ENCODE assay signal across 1 cellular context in genomic region chr2:75238670-75239330, GRCh38.
A peak's percentile ranks its signal among the peaks of the same experiment; 100 is the strongest.
TF ChIP-seq lines count a peak whose summit lies in the region.

No MANE protein-coding gene starts in this region.

TF ChIP-seq in K562, 482 proteins besides CTCF, POLR2A, EP300 and RAD21:
- TF ChIP-seq HES1 (IDR thresholded peaks at IDR 0.05; ENCODE audit: low read depth) (no peak), PHF20 (IDR thresholded peaks at IDR 0.05; ENCODE audit: partially characterized antibody) (no peak), PHF8 (IDR thresholded peaks at IDR 0.05; ENCODE audit: borderline replicate concordance, low read length) (no peak), NCOA4 (IDR thresholded peaks at IDR 0.05; ENCODE audit: partially characterized antibody) (no peak), C11orf30 (IDR thresholded peaks at IDR 0.05; ENCODE audit: low read depth) (peak; percentile 48; the same call in 1 of the 2 replicates), ZNF584 (CRISPR knock-in tag; IDR thresholded peaks at IDR 0.05; ENCODE audit: low read depth) (no peak), MAFG (tag; conservative IDR thresholded peaks at IDR 0.05) (peak; percentile 74), ATF3 (IDR thresholded peaks at IDR 0.05) (peak; percentile 18; the same call in 1 of the 2 replicates), ATF3 (CRISPR knock-in tag; conservative IDR thresholded peaks at IDR 0.05) (no peak), JUND (IDR thresholded peaks at IDR 0.05; ENCODE audit: borderline replicate concordance, low read depth, low read length) (peak; percentile 12; the same call in 1 of the 2 replicates), JUND (tag; IDR thresholded peaks at IDR 0.05; ENCODE audit: borderline replicate concordance, low read depth, low read length) (peak; percentile 22; the same call in 1 of the 3 replicates), ZNF316 (IDR thresholded peaks at IDR 0.05) (peak; percentile 62), NFE2 (IDR thresholded peaks at IDR 0.05; ENCODE audit: low read depth) (0 out of 2 replicates have a peak, but pooled peaks have one; percentile 32)
